ENCODE assay signal across 1 cellular context in genomic region chr6:16319813-16320532, GRCh38.
TF ChIP-seq lines count a peak whose summit lies in the region.

No MANE protein-coding gene starts in this region.

TF ChIP-seq in IMR-90, 13 proteins besides CTCF, POLR2A, EP300 and RAD21 (continued from another document):
- TF ChIP-seq USF2 (IDR thresholded peaks at IDR 0.05; ENCODE audit: low read depth, low read length) (peak; percentile 59; the same call in 1 of the 2 replicates), CEBPB (IDR thresholded peaks at IDR 0.05; ENCODE audit: low read depth, low read length) (no peak), RCOR1 (IDR thresholded peaks at IDR 0.05; ENCODE audit: insufficient replicate concordance, low read length) (no peak), SMC3 (IDR thresholded peaks at IDR 0.05; ENCODE audit: low read depth, low read length) (no peak)
